Comparison of ENCODE assay signal across 10 cellular contexts in the genomic region with DNA sequence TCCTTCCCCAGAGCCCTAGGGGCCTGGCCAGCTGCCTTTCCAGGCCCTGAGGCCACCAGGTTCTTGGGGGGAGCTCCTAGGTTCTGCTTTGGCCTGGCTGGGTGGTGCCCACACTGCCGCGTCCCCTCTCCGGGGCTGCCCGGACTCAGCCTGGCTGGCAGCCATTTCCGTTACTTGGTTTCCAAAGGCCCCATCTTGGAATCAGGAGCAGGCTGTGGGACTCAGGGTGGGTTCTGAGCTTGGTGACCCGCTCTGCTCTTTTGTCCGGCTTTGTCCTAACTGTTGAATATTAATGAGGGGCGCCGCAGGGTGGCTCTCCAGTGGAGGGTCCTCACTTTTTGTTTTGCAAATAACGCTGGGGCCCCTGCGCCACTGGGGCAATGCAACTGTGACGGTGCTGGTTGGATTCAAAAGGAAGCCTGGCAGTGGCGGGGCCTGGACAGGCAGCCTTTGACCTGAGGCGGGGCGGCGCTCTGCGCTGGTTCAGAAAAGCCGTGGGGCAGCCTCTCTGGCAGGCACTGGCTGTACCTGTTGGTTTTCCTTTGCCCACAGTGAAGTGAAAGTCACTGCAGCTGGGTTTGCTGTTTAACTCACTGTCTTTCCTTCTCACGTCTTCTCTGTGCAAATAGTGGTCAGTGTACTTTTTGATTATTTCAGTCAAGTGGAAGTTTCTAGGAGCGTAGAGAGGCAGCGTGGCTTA. TPM values are rescaled to one million over a fixed set of nuclear protein-coding genes. Genes with fewer than 3 reads are reported as not detected.
DNase-seq lines count a peak whose midpoint lies in the region; ATAC-seq, FAIRE-seq and TF ChIP-seq lines count a peak whose summit lies in the region.
"Had no signal": no experiment of that assay in that cellular context is flagged by ENCODE, and none has a peak within 500 bp of the region (broad histone marks: within the 10 kb centered on the region; RNA-seq: fewer than 3 reads in every experiment).

No MANE protein-coding gene starts in this region.

- DNase-seq in GM12878 (ENCODE audit: low read depth, low spot score) (no peak), iPS-NIHi7 (ENCODE audit: extremely low spot score) (peak; percentile 87), progenitor cell of endocrine pancreas (ENCODE audit: low spot score, unreplicated experiment) (no peak), HTR-8/SVneo (ENCODE audit: insufficient read length, low spot score) (no peak), GM13977 (ENCODE audit: low spot score) (no peak), GM19238 (ENCODE audit: insufficient read length, low spot score) (no peak)
- DNase-seq: activated CD4-positive, CD25-positive, alpha-beta regulatory T cell; DMS 273 treated with DMSO at 0.1 percent for 48 hours had no signal

- no peak overlapping the region for H3K27ac ChIP-seq in GM12878 (ENCODE audit: control insufficient read depth, insufficient read depth)

- RAD21 ChIA-PET in GM12878 (lab: Charles Lee; ENCODE audit: unreplicated experiment), result no interaction called here

- H4K20me1 ChIP-seq in GM12878 (ENCODE audit: control insufficient read depth, insufficient read depth), result no peaks in the 10 kb centered on the region; the same call in 1 of the 2 replicates

- peak overlapping the region; percentile 89 for H3K27ac Mint-ChIP-seq in progenitor cell of endocrine pancreas

- H3K27me3 ChIP-seq in GM12878 (replicated peaks in 1 of 2; ENCODE audit: control insufficient read depth in 2 of 2, insufficient read depth in 2 of 2, low read length in 1 of 2), result no peaks in the 10 kb centered on the region

- BruUV-seq in GM12878 (replicated peaks; lab: Mats Ljungman, UMichigan), result no TSS peak

- H3K4me2 ChIP-seq in GM12878 (ENCODE audit: control insufficient read depth, insufficient read depth), result no peak overlapping the region

- no peak for TF ChIP-seq RAD21 in GM12878 (IDR thresholded peaks at IDR 0.05; ENCODE audit: insufficient read depth, low read depth, low read length)

- peaks cover 37% of the 10 kb centered on the region for H3K4me1 Mint-ChIP-seq in progenitor cell of endocrine pancreas (ENCODE audit: low read depth)

- H3K4me1 ChIP-seq in ES-I3 (ENCODE audit: insufficient read depth, low read length), result peaks cover 41% of the 10 kb centered on the region
- peaks cover 10% of the 10 kb centered on the region for H3K4me1 ChIP-seq in GM12878 (ENCODE audit: control insufficient read depth, insufficient read depth, low read length)

- H3K27me3 Mint-ChIP-seq in progenitor cell of endocrine pancreas, result no peaks in the 10 kb centered on the region

- intact Hi-C loops in GM12878 (cut with micrococcal nuclease; ENCODE audit: unreplicated experiment), result no loop called here

- H3K9ac ChIP-seq in ES-I3 (ENCODE audit: low read depth, low read length) (peak overlapping the region; percentile 36; the same call in 1 of the 2 replicates), GM12878 (ENCODE audit: control insufficient read depth, insufficient read depth, low read length) (no peak overlapping the region)

- no peaks in the 10 kb centered on the region for H3K9me3 Mint-ChIP-seq in progenitor cell of endocrine pancreas (ENCODE audit: low read depth)

- H2AFZ ChIP-seq in GM12878 (ENCODE audit: control insufficient read depth, low read depth, low read length), result no peak overlapping the region

- no peak overlapping the region for H3K4me3 Mint-ChIP-seq in progenitor cell of endocrine pancreas (ENCODE audit: low read depth)

- H3K9me3 ChIP-seq in ES-I3 (ENCODE audit: control insufficient read depth, insufficient read depth, low read length) (no peaks in the 10 kb centered on the region), GM12878 (replicated peaks; ENCODE audit: control insufficient read depth, insufficient read depth, low read length) (no peaks in the 10 kb centered on the region; the same call in 2 of the 3 replicates)

- TF ChIP-seq EP300 in GM12878 (IDR thresholded peaks at IDR 0.05; ENCODE audit: borderline replicate concordance in 1 of 2, control insufficient read depth in 1 of 2, low read depth in 2 of 2, low read length in 2 of 2), result no peak

- FAIRE-seq in GM12878 (lab: Jason Lieb, UNC), result peak; percentile 27
- no peak for FAIRE-seq in HTR-8/SVneo (lab: Jason Lieb, UNC)

- TF ChIP-seq POLR2A in GM12878 (IDR thresholded peaks at IDR 0.05; ENCODE audit: low read depth, low read length), result no peak

- SMC1A ChIA-PET in GM12878 (lab: Charles Lee; ENCODE audit: uncharacterized antibody, unreplicated experiment), result no interaction called here

- in situ Hi-C loops in GM12878 (cut with MboI) (no loop called here), GM13977 (cut with MboI; ENCODE audit: low pct_unique_long_range_greater_than_20kb, low sequenced_read_pairs, unreplicated experiment) (no loop called here)

- no peak overlapping the region for H3K4me3 ChIP-seq in GM12878

- CTCF ChIA-PET in GM12878 (lab: Yijun Ruan, JAX), result no interaction called here

- no peak for ATAC-seq in GM12878
- no peak for ATAC-seq in HG03565 (IDR thresholded peaks at IDR 0.05; ENCODE audit: unreplicated experiment)

- peaks cover 2% of the 10 kb centered on the region for H3K36me3 Mint-ChIP-seq in progenitor cell of endocrine pancreas (ENCODE audit: insufficient read depth)

- peaks cover 1% of the 10 kb centered on the region for H3K79me2 ChIP-seq in GM12878 (ENCODE audit: control insufficient read depth, insufficient read depth, low read length)

- WGBS in GM12878 (ENCODE audit: insufficient coverage, insufficient replicate concordance, low lambda C conversion rate, missing lambda C conversion rate), result 65% methylated on average over 21 of the region's 21 CpGs

- POLR2A ChIA-PET in GM12878 (lab: Charles Lee), result no interaction called here

- TF ChIP-seq CTCF in GM12878 (IDR thresholded peaks at IDR 0.05 in 2 of 3, conservative IDR thresholded peaks at IDR 0.05 in 1 of 3; ENCODE audit: control insufficient read depth in 2 of 3, extremely low read depth in 1 of 3, insufficient read depth in 1 of 3, low read depth in 3 of 3, low read length in 3 of 3) (no peak), progenitor cell of endocrine pancreas (IDR thresholded peaks at IDR 0.05; ENCODE audit: unreplicated experiment) (no peak), GM13977 (IDR thresholded peaks at IDR 0.05; ENCODE audit: extremely low read depth, insufficient read depth, missing control alignments) (no peak)

- no peaks in the 10 kb centered on the region; the same call in 1 of the 2 replicates for H3K36me3 ChIP-seq in ES-I3 (ENCODE audit: insufficient read depth, low read length)
- H3K36me3 ChIP-seq in GM12878 (ENCODE audit: control insufficient read depth in 2 of 2, insufficient read depth in 2 of 2, low read length in 1 of 2), result no peaks in the 10 kb centered on the region; a peak in 1 of 4 replicates

TF ChIP-seq in GM12878, 131 proteins besides CTCF, POLR2A, EP300 and RAD21 (continues in another document):
- TF ChIP-seq, protein P1, sequence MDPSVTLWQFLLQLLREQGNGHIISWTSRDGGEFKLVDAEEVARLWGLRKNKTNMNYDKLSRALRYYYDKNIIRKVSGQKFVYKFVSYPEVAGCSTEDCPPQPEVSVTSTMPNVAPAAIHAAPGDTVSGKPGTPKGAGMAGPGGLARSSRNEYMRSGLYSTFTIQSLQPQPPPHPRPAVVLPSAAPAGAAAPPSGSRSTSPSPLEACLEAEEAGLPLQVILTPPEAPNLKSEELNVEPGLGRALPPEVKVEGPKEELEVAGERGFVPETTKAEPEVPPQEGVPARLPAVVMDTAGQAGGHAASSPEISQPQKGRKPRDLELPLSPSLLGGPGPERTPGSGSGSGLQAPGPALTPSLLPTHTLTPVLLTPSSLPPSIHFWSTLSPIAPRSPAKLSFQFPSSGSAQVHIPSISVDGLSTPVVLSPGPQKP (IDR thresholded peaks at IDR 0.05; ENCODE audit: low read depth, low read length), result no peak
- no peak for TF ChIP-seq TCF3 (IDR thresholded peaks at IDR 0.05; ENCODE audit: borderline replicate concordance, insufficient read depth, low read depth, low read length)

RNA-seq across cellular contexts. Expression of a gene that starts 20.2 kb away (rescaled TPM):
- 11.9 and 13.5 TPM in 2 replicates for total RNA-seq in GM12878 (2013; cell fraction: nucleolus; rRNA removed)
- 2.1 and 3.2 TPM in 2 replicates for total RNA-seq in GM12878 (2014; rRNA removed)
- 0.54 and 0.55 TPM in 2 replicates for total RNA-seq in GM12878 (2014; rRNA removed; fragmentation: Illumina TruSeq; extraction: Trizol)
- total RNA-seq in GM12878 (2021), result 11.6 and 14.9 TPM in 2 replicates
- 1.7 TPM for polyA plus RNA-seq in GM12878 (2011; ENCODE audit: low read depth)
- 0.99 and 1.4 TPM in 2 replicates for polyA plus RNA-seq in GM12878 (2011; rRNA removed)
- 1.7 and 2.1 TPM in 2 replicates for polyA plus RNA-seq in GM12878 (2011; cell fraction: cytosol; rRNA removed)
- 4.9 and 8.7 TPM in 2 replicates for polyA plus RNA-seq in GM12878 (2011; cell fraction: nucleus; rRNA removed)
- 4.4 and 4.7 TPM in 2 replicates for polyA plus RNA-seq in GM12878 (2012)
- 2.4 and 3.8 TPM in 2 replicates for polyA plus RNA-seq in GM12878 (2014; fragmentation: Illumina TruSeq; extraction: Trizol)
- polyA plus RNA-seq in GM12878 (2014; fragmentation: Nextera tagmentation; extraction: Ambion mirVana), result under 1 TPM; 0.03 to 0.07 TPM
- 4.8 and 5.2 TPM in 2 replicates for polyA plus RNA-seq in GM12878 (2014; rRNA removed)
- under 1 TPM; 0.18 to 0.54 TPM for polyA plus RNA-seq in GM12878 (2016; fragmentation: Nextera tagmentation; extraction: Ambion mirVana)
- 1.0 and 2.2 TPM in 2 replicates for polyA minus RNA-seq in GM12878 (2011; rRNA and poly(A)+ RNA removed)
- 2.9 and 3.6 TPM in 2 replicates for polyA minus RNA-seq in GM12878 (2011; cell fraction: cytosol; rRNA and poly(A)+ RNA removed)
- 3.9 and 4.3 TPM in 2 replicates for polyA minus RNA-seq in GM12878 (2011; cell fraction: nucleus; rRNA and poly(A)+ RNA removed)
- 56.2 and 59.4 TPM in 2 replicates for total RNA-seq in progenitor cell of endocrine pancreas

RNA-seq across cellular contexts. Expression of a gene that starts 53.7 kb away (rescaled TPM):
- total RNA-seq in GM12878 (2013; cell fraction: nucleolus; rRNA removed), result 13.3 and 16.5 TPM in 2 replicates
- total RNA-seq in GM12878 (2014; rRNA removed), result 32.5 and 34.7 TPM in 2 replicates
- total RNA-seq in GM12878 (2014; rRNA removed; fragmentation: Illumina TruSeq; extraction: Trizol), result 3.6 and 4.4 TPM in 2 replicates
- total RNA-seq in GM12878 (2021), result 68.5 and 71.2 TPM in 2 replicates
- polyA plus RNA-seq in GM12878 (2011; ENCODE audit: low read depth), result 7.1 TPM
- 2.6 and 7.0 TPM in 2 replicates for polyA plus RNA-seq in GM12878 (2011; rRNA removed)
- 13.0 and 30.7 TPM in 2 replicates for polyA plus RNA-seq in GM12878 (2011; cell fraction: cytosol; rRNA removed)
- 20.8 and 30.9 TPM in 2 replicates for polyA plus RNA-seq in GM12878 (2011; cell fraction: nucleus; rRNA removed)
- 26.3 and 32.4 TPM in 2 replicates for polyA plus RNA-seq in GM12878 (2012)
- 0.43 and 2.6 TPM in 2 replicates for polyA plus RNA-seq in GM12878 (2014; fragmentation: Illumina TruSeq; extraction: Trizol)
- 1 to 10 TPM in 1 of 2 experiments, under 1 TPM in 1; 0.79 to 1.2 TPM for polyA plus RNA-seq in GM12878 (2014; fragmentation: Nextera tagmentation; extraction: Ambion mirVana)
- polyA plus RNA-seq in GM12878 (2014; rRNA removed), result 89.9 and 91.8 TPM in 2 replicates
- 10 to 100 TPM; 57.2 to 60.2 TPM for polyA plus RNA-seq in GM12878 (2016; fragmentation: Nextera tagmentation; extraction: Ambion mirVana)
- polyA minus RNA-seq in GM12878 (2011; rRNA and poly(A)+ RNA removed), result 1.5 and 4.7 TPM in 2 replicates
- polyA minus RNA-seq in GM12878 (2011; cell fraction: cytosol; rRNA and poly(A)+ RNA removed), result 3.3 and 9.1 TPM in 2 replicates
- polyA minus RNA-seq in GM12878 (2011; cell fraction: nucleus; rRNA and poly(A)+ RNA removed), result 5.6 and 10.3 TPM in 2 replicates
- 74.3 and 77.9 TPM in 2 replicates for total RNA-seq in progenitor cell of endocrine pancreas
